ENCODE assay signal across 15 cellular contexts in genomic region chr11:130421199-130421585, GRCh38. TPM values are rescaled to one million over a fixed set of nuclear protein-coding genes. Genes with fewer than 3 reads are reported as not detected.
DNase-seq lines count a peak whose midpoint lies in the region; ATAC-seq, FAIRE-seq and TF ChIP-seq lines count a peak whose summit lies in the region.
"Had no signal": no experiment of that assay in that cellular context is flagged by ENCODE, and none has a peak within 500 bp of the region (broad histone marks: within the 10 kb centered on the region; RNA-seq: fewer than 3 reads in every experiment).

No MANE protein-coding gene starts in this region.

- TF ChIP-seq CTCF in bronchial epithelial cell (IDR thresholded peaks at IDR 0.05; ENCODE audit: insufficient read depth, low read length, severe bottlenecking) (no peak), esophagus muscularis mucosa (IDR thresholded peaks at IDR 0.05) (no peak), neural crest cell (conservative IDR thresholded peaks at IDR 0.05) (no peak), upper lobe of right lung (IDR thresholded peaks at IDR 0.05) (no peak)

- no peak overlapping the region for H3K4me3 Mint-ChIP-seq in neural crest cell
- no peak overlapping the region for H3K4me3 Mint-ChIP-seq in stimulated activated effector memory CD8-positive, alpha-beta T cell treated with anti-CD3 and anti-CD28 coated beads, Interleukin-12 subunit alpha, Interleukin-12 subunit beta, amount 100 ng/mL, for 72 hours
- H3K4me3 Mint-ChIP-seq: B cell had no signal

- WGBS in esophagus muscularis mucosa: 72% methylated on average over 6 of the region's 7 CpGs

- H3K27ac ChIP-seq in esophagus muscularis mucosa (replicated peaks in 1 of 4) (peak overlapping the region; percentile 57 to 80 (median 76)), upper lobe of right lung (peak overlapping the region; percentile 77)
- H3K27ac ChIP-seq: KMS-11, SJCRH30 had no signal

- DNase-seq in bronchial epithelial cell (ENCODE audit: low read depth): no peak
- DNase-seq in esophagus muscularis mucosa (ENCODE audit: extremely low spot score): no peak
- no peak for DNase-seq in neural crest cell (ENCODE audit: low read depth, low spot score)
- DNase-seq in upper lobe of right lung: no peak
- no peak for DNase-seq in foreskin melanocyte
- DNase-seq in stimulated activated effector memory CD8-positive, alpha-beta T cell treated with anti-CD3 and anti-CD28 coated beads, Interleukin-12 subunit alpha, Interleukin-12 subunit beta, amount 100 ng/mL, for 72 hours (ENCODE audit: low spot score in 2 of 2): no peak
- DNase-seq: GOT3, NCI-H1417, NCI-H187 treated with DMSO at 0.1 percent for 48 hours, NCI-H524, SJCRH30 had no signal

- H3K4me1 ChIP-seq in esophagus muscularis mucosa: peaks cover 12 to 50% (median 47%) of the 10 kb centered on the region in 4 donors
- peaks cover 20% of the 10 kb centered on the region for H3K4me1 ChIP-seq in upper lobe of right lung
- H3K4me1 ChIP-seq: SJCRH30 had no signal

- no peaks in the 10 kb centered on the region for H3K9me3 ChIP-seq in esophagus muscularis mucosa
- no peaks in the 10 kb centered on the region for H3K9me3 ChIP-seq in upper lobe of right lung
- H3K9me3 ChIP-seq: SJCRH30 had no signal

- peaks cover 7% of the 10 kb centered on the region for H3K27me3 ChIP-seq in bronchial epithelial cell (ENCODE audit: control insufficient read depth, insufficient read depth, low read length)
- H3K27me3 ChIP-seq in esophagus muscularis mucosa: no peaks in the 10 kb centered on the region
- H3K27me3 ChIP-seq in upper lobe of right lung: peaks cover 4% of the 10 kb centered on the region

- TF ChIP-seq EP300 in esophagus muscularis mucosa (IDR thresholded peaks at IDR 0.05): no peak

- ATAC-seq in upper lobe of right lung (no peak), HG03432 (IDR thresholded peaks at IDR 0.05; ENCODE audit: unreplicated experiment) (no peak)
- no peak for ATAC-seq in stimulated activated effector memory CD8-positive, alpha-beta T cell treated with anti-CD3 and anti-CD28 coated beads, Interleukin-12 subunit alpha, Interleukin-12 subunit beta, amount 100 ng/mL, for 72 hours

- H3K36me3 ChIP-seq in bronchial epithelial cell (ENCODE audit: control insufficient read depth, insufficient read depth, low read length) (no peaks in the 10 kb centered on the region), esophagus muscularis mucosa (peaks cover 0 to 9% (median under 1%) of the 10 kb centered on the region in 4 donors), upper lobe of right lung (no peaks in the 10 kb centered on the region)
- H3K36me3 ChIP-seq: SJCRH30 had no signal

- intact Hi-C loops in esophagus muscularis mucosa (cut with DNase I): loop anchor here (10.0 kb wide), 1 partner anchor 106 kb away; the partner anchor contains the start of gene ZBTB44
- intact Hi-C loops in upper lobe of right lung (cut with DNase I): loop anchor here (10.0 kb wide), 1 partner anchor 206 kb away; no protein-coding TSS in a partner anchor

- peak; percentile 77 for FAIRE-seq in bronchial epithelial cell (lab: Jason Lieb, UNC)

- no peak for TF ChIP-seq POLR2A in esophagus muscularis mucosa (IDR thresholded peaks at IDR 0.05; ENCODE audit: low read depth)

- no peaks in the 10 kb centered on the region for H3K9me3 Mint-ChIP-seq in neural crest cell
- H3K9me3 Mint-ChIP-seq in stimulated activated effector memory CD8-positive, alpha-beta T cell treated with anti-CD3 and anti-CD28 coated beads, Interleukin-12 subunit alpha, Interleukin-12 subunit beta, amount 100 ng/mL, for 72 hours: no peaks in the 10 kb centered on the region

- no peak overlapping the region for H3K4me3 ChIP-seq in bronchial epithelial cell (ENCODE audit: low read depth, low read length)
- no peak overlapping the region for H3K4me3 ChIP-seq in esophagus muscularis mucosa
- no peak overlapping the region for H3K4me3 ChIP-seq in upper lobe of right lung
- H3K4me3 ChIP-seq: SJCRH30 had no signal

- H3K27me3 Mint-ChIP-seq in neural crest cell (ENCODE audit: low read depth): peaks cover 40% of the 10 kb centered on the region

- H3K4me1 Mint-ChIP-seq in neural crest cell: peaks cover 5% of the 10 kb centered on the region
- no peaks in the 10 kb centered on the region for H3K4me1 Mint-ChIP-seq in stimulated activated effector memory CD8-positive, alpha-beta T cell treated with anti-CD3 and anti-CD28 coated beads, Interleukin-12 subunit alpha, Interleukin-12 subunit beta, amount 100 ng/mL, for 72 hours
- H3K4me1 Mint-ChIP-seq: B cell had no signal

- peak overlapping the region; percentile 45 for H3K27ac Mint-ChIP-seq in neural crest cell (ENCODE audit: unreplicated experiment)
- no peak overlapping the region for H3K27ac Mint-ChIP-seq in stimulated activated effector memory CD8-positive, alpha-beta T cell treated with anti-CD3 and anti-CD28 coated beads, Interleukin-12 subunit alpha, Interleukin-12 subunit beta, amount 100 ng/mL, for 72 hours
- H3K27ac Mint-ChIP-seq: B cell had no signal

- H3K36me3 Mint-ChIP-seq in neural crest cell (ENCODE audit: low read depth): no peaks in the 10 kb centered on the region
- H3K36me3 Mint-ChIP-seq in stimulated activated effector memory CD8-positive, alpha-beta T cell treated with anti-CD3 and anti-CD28 coated beads, Interleukin-12 subunit alpha, Interleukin-12 subunit beta, amount 100 ng/mL, for 72 hours: no peaks in the 10 kb centered on the region

RNA-seq across cellular contexts. Expression of gene ADAMTS8, which starts 7.2 kb away (rescaled TPM):
- total RNA-seq in bronchial epithelial cell (not detected in 2 replicates), esophagus muscularis mucosa (10 to 100 TPM; 23.5 to 55.5 (median 29.8) TPM), neural crest cell (0.21 TPM in 1 of 2 replicates, not detected in the other), upper lobe of right lung (39.1 TPM)
- total RNA-seq: B cell, M059J, SJCRH30 had no signal

RNA-seq across cellular contexts. Expression of gene ADAMTS15, which starts 27.3 kb away (rescaled TPM):
- total RNA-seq in bronchial epithelial cell (0.13 and 0.26 TPM in 2 replicates), esophagus muscularis mucosa (10 to 100 TPM in 3 of 4 donors, 1 to 10 TPM in 1; 6.6 to 11.4 (median 10.3) TPM), neural crest cell (7.5 and 7.7 TPM in 2 replicates), upper lobe of right lung (8.2 TPM)
- total RNA-seq: B cell had no signal

Comparison
In these comparisons a context has a peak if more than half of its experiments do, and no peak if none do; other contexts are left out.
1. RNA of gene ADAMTS8, which starts 7.2 kb away (total RNA-seq): 39.1 TPM in upper lobe of right lung (single experiment) and 23.5 to 55.5 TPM in esophagus muscularis mucosa; 0.21 TPM in neural crest cell and not detected in bronchial epithelial cell; every median in the first group is over 10 times any median in the second.